1 cellular context compared by ENCODE assay signal in genomic region chr15:94277485-94277884, GRCh38.
TF ChIP-seq lines count a peak whose summit lies in the region.

No MANE protein-coding gene starts in this region.

TF ChIP-seq in GM12878, 131 proteins besides CTCF, POLR2A, EP300 and RAD21:
- no peak for TF ChIP-seq CEBPZ (IDR thresholded peaks at IDR 0.05; ENCODE audit: low read depth, low read length)
- no peak for TF ChIP-seq E4F1 (IDR thresholded peaks at IDR 0.05; ENCODE audit: borderline replicate concordance, partially characterized antibody)
- TF ChIP-seq BHLHE40 (IDR thresholded peaks at IDR 0.05; ENCODE audit: borderline replicate concordance in 1 of 2, low read depth in 2 of 2, low read length in 1 of 2), result no peak
- no peak for TF ChIP-seq ZNF24 (IDR thresholded peaks at IDR 0.05)
- TF ChIP-seq JUNB (IDR thresholded peaks at IDR 0.05), result no peak
- TF ChIP-seq HCFC1 (IDR thresholded peaks at IDR 0.05; ENCODE audit: low read length), result no peak
- TF ChIP-seq PML (IDR thresholded peaks at IDR 0.05; ENCODE audit: low read length), result no peak
- TF ChIP-seq BRCA1 (IDR thresholded peaks at IDR 0.05; ENCODE audit: low read depth, low read length), result no peak
- no peak for TF ChIP-seq ZNF217 (IDR thresholded peaks at IDR 0.05)
- no peak for TF ChIP-seq RB1 (IDR thresholded peaks at IDR 0.05; ENCODE audit: borderline replicate concordance)
- no peak for TF ChIP-seq ZNF207 (IDR thresholded peaks at IDR 0.05; ENCODE audit: borderline replicate concordance)
- TF ChIP-seq IRF4 (IDR thresholded peaks at IDR 0.05; ENCODE audit: low read depth, low read length), result no peak
- TF ChIP-seq WRNIP1 (IDR thresholded peaks at IDR 0.05; ENCODE audit: borderline replicate concordance, low read depth, low read length), result no peak
- no peak for TF ChIP-seq RBBP5 (conservative IDR thresholded peaks at IDR 0.05)
- TF ChIP-seq SMAD5 (IDR thresholded peaks at IDR 0.05; ENCODE audit: low read depth), result no peak
- no peak for TF ChIP-seq ELK1 (IDR thresholded peaks at IDR 0.05; ENCODE audit: low read depth, low read length)
- no peak for TF ChIP-seq CUX1 (IDR thresholded peaks at IDR 0.05; ENCODE audit: insufficient replicate concordance, low read depth, low read length)
- TF ChIP-seq TARDBP (IDR thresholded peaks at IDR 0.05; ENCODE audit: borderline replicate concordance), result no peak
- TF ChIP-seq RFX5 (IDR thresholded peaks at IDR 0.05; ENCODE audit: low read depth, low read length), result no peak
